ENCODE assay signal across 30 cellular contexts in the genomic region with DNA sequence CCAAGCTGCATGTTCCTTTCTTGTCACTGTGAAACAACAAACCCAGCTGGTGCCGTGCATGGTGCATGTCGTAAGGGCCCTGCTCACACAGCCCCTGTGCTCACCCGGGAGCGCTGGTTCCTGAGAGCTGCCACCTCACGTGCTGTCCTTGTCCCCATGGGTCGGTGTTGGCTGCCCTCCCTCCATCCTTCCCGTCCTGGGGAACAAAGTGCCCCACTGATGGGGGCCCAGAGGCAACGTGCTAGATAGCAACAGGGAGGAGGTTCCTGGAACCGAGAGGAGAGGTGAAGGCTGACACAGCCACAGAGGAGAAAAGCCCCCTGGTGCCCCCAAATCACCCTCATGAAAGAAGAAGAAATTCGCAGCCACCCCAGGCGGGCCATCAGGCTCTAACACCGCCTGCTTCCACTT. TPM values are rescaled to one million over a fixed set of nuclear protein-coding genes. Genes with fewer than 3 reads are reported as not detected.
"Had no signal": no experiment of that assay in that cellular context is flagged by ENCODE, and none has a peak within 500 bp of the region (broad histone marks: within the 10 kb centered on the region; RNA-seq: fewer than 3 reads in every experiment).

No MANE protein-coding gene starts in this region.

- H3K9me3 ChIP-seq: heart right ventricle, left ventricle myocardium inferior, ovary, prostate gland, testis, uterus had no signal

- FAIRE-seq: colon, islet of Langerhans had no signal

- H3K4me2 ChIP-seq: smooth muscle cell had no signal

- DNase-seq: activated B cell treated with CpG ODN at 0.5 μM for 24 hours; activated CD4-positive, alpha-beta T cell treated with anti-CD3 and anti-CD28 coated beads, Interleukin-2, amount 50 U/mL, for 1 hour; activated CD8-positive, alpha-beta T cell treated with anti-CD3 and anti-CD28 coated beads for 36 hours; activated naive CD8-positive, alpha-beta T cell treated with anti-CD3 and anti-CD28 coated beads, Interleukin-2, amount 50 U/mL, for 24 hours; activated T-cell treated with anti-CD3 and anti-CD28 coated beads, Interleukin-2, amount 50 U/mL, for 4 hours; amygdala; central memory CD4-positive, alpha-beta T cell; dermis blood vessel endothelial cell; effector CD4-positive, alpha-beta T cell; foreskin keratinocyte; left ventricle myocardium inferior; ovary; retina; stimulated activated CD4-positive, alpha-beta T cell treated with anti-CD3 and anti-CD28 coated beads, Interleukin-15, amount 100 ng/mL, for 24 hours; stimulated activated naive CD8-positive, alpha-beta T cell treated with anti-CD3 and anti-CD28 coated beads, Interleukin-15, Interleukin-2, amounts not matched to agents 100 U/mL and 50 U/mL, for 24 hours; T-cell; testis; trophoblast cell; uterus had no signal

- H3K4me3 ChIP-seq: esophagus muscularis mucosa, heart right ventricle, left ventricle myocardium inferior, ovary, prostate gland, smooth muscle cell, testis, uterus had no signal

- ATAC-seq: activated CD8-positive, alpha-beta T cell treated with anti-CD3 and anti-CD28 coated beads for 36 hours; activated naive CD8-positive, alpha-beta T cell treated with anti-CD3 and anti-CD28 coated beads, Interleukin-2, amount 50 U/mL, for 24 hours; activated T-cell treated with anti-CD3 and anti-CD28 coated beads, Interleukin-2, amount 50 U/mL, for 4 hours; foreskin keratinocyte; heart right ventricle; stimulated activated naive CD8-positive, alpha-beta T cell treated with anti-CD3 and anti-CD28 coated beads, Interleukin-15, Interleukin-2, amounts not matched to agents 100 U/mL and 50 U/mL, for 24 hours; T-cell had no signal

- H3K36me3 ChIP-seq: esophagus muscularis mucosa, heart right ventricle, left ventricle myocardium inferior, ovary, prostate gland, uterus had no signal

- H3K27ac ChIP-seq: esophagus muscularis mucosa, foreskin keratinocyte, heart right ventricle, left ventricle myocardium inferior, ovary, prostate gland, testis, uterus had no signal

- H3K27me3 ChIP-seq: ovary, testis, uterus had no signal

- H3K4me1 ChIP-seq: esophagus muscularis mucosa, foreskin keratinocyte, left ventricle myocardium inferior, prostate gland, testis, uterus had no signal

RNA-seq across cellular contexts. Expression of gene SLC22A11, which starts 21.3 kb away (rescaled TPM):
- total RNA-seq: activated B cell treated with CpG ODN at 0.5 μM for 24 hours; activated CD8-positive, alpha-beta T cell treated with anti-CD3 and anti-CD28 coated beads for 36 hours; activated T-cell treated with anti-CD3 and anti-CD28 coated beads, Interleukin-2, amount 50 U/mL, for 4 hours; activated T-helper 2 cell treated with anti-CD3 and anti-CD28 coated beads, Interferon-gamma antibody, Interleukin-2, Interleukin-4, amounts not matched to agents 10 μg/mL and 5 μg/mL and 100 μg/mL, durations not matched to agents 14 hours and 24 hours and 36 hours; dermis blood vessel endothelial cell; esophagus muscularis mucosa; foreskin keratinocyte; glomerular endothelial cell; heart right ventricle; left ventricle myocardium inferior; lung microvascular endothelial cell; prostate gland; smooth muscle cell; T-cell; T-helper 2 cell treated with Interferon-gamma antibody and Interleukin-4, amounts not matched to agents 100 ng/mL and 5 ng/mL, for 36 hours had no signal
- polyA plus RNA-seq: foreskin keratinocyte, heart right ventricle, smooth muscle cell had no signal

RNA-seq across cellular contexts. Expression of gene SLC22A12, which starts 56.6 kb away (rescaled TPM):
- total RNA-seq: activated B cell treated with CpG ODN at 0.5 μM for 24 hours; activated CD8-positive, alpha-beta T cell treated with anti-CD3 and anti-CD28 coated beads for 36 hours; activated T-cell treated with anti-CD3 and anti-CD28 coated beads, Interleukin-2, amount 50 U/mL, for 4 hours; activated T-helper 2 cell treated with anti-CD3 and anti-CD28 coated beads, Interferon-gamma antibody, Interleukin-2, Interleukin-4, amounts not matched to agents 10 μg/mL and 5 μg/mL and 100 μg/mL, durations not matched to agents 14 hours and 24 hours and 36 hours; dermis blood vessel endothelial cell; esophagus muscularis mucosa; foreskin keratinocyte; glomerular endothelial cell; heart right ventricle; left ventricle myocardium inferior; lung microvascular endothelial cell; mucosa of gallbladder; ovary; prostate gland; smooth muscle cell; T-cell; T-helper 2 cell treated with Interferon-gamma antibody and Interleukin-4, amounts not matched to agents 100 ng/mL and 5 ng/mL, for 36 hours; testis; uterus had no signal
- polyA plus RNA-seq: foreskin keratinocyte, heart right ventricle, ovary, smooth muscle cell had no signal
